35 cellular contexts compared by ENCODE assay signal in the genomic region with DNA sequence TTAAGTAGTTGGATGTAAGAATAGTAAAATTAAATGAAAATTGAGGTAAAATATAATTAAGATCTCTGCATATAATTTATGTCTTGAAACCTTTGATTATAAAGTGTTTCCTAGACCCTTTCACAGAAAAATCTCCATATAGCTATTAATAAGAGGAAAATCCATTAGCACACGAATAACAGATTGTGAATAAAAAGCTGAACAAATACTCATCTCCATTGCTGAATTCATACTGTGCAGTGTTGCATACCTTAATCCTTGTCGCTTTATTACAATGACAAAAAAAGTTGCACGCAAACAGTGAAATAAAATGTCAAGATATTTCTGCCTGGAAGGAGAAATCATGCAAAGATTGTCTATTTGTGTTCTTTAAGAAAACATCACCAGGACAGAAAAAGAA.
"Had no signal": no experiment of that assay in that cellular context is flagged by ENCODE, and none has a peak within 500 bp of the region (broad histone marks: within the 10 kb centered on the region; RNA-seq: fewer than 3 reads in every experiment).

No MANE protein-coding gene starts in this region.

- H3K36me3 ChIP-seq: MG63 had no signal

- H3K27me3 ChIP-seq: MG63 had no signal

- H3K9ac ChIP-seq: KMS-11 had no signal

- DNase-seq: Karpas-422, Kasumi-1, MG63, MM.1S, MV-4-11, NCI-H1048, NCI-H1092, NCI-H1092 treated with DMSO at 0.1 percent for 48 hours, NCI-H1105, NCI-H1105 treated with DMSO at 0.1 percent for 48 hours, NCI-H1417, NCI-H1417 treated with DMSO at 0.1 percent for 48 hours, NCI-H1436, NCI-H1436 treated with DMSO at 0.1 percent for 48 hours, NCI-H146, NCI-H1694, NCI-H1694 treated with DMSO at 0.1 percent for 48 hours, NCI-H187, NCI-H187 treated with DMSO at 0.1 percent for 48 hours, NCI-H1930, NCI-H2029, NCI-H2029 treated with DMSO at 0.1 percent for 48 hours, NCI-H2081, NCI-H2081 treated with DMSO at 0.1 percent for 48 hours, NCI-H2107, NCI-H2171, NCI-H2171 treated with DMSO at 0.1 percent for 48 hours, NCI-H2227 treated with DMSO at 0.1 percent for 48 hours, NCI-H226, NCI-H345, NCI-H446, NCI-H446 treated with DMSO at 0.1 percent for 48 hours, NCI-H510A, NCI-H510A treated with DMSO at 0.1 percent for 48 hours had no signal

- H3K4me2 ChIP-seq: KMS-11 had no signal

- H3K9me3 ChIP-seq: MG63 had no signal

- H3K27ac ChIP-seq: KMS-11 had no signal

- H3K4me3 ChIP-seq: MG63 had no signal
